26 cellular contexts compared by ENCODE assay signal in the genomic region with DNA sequence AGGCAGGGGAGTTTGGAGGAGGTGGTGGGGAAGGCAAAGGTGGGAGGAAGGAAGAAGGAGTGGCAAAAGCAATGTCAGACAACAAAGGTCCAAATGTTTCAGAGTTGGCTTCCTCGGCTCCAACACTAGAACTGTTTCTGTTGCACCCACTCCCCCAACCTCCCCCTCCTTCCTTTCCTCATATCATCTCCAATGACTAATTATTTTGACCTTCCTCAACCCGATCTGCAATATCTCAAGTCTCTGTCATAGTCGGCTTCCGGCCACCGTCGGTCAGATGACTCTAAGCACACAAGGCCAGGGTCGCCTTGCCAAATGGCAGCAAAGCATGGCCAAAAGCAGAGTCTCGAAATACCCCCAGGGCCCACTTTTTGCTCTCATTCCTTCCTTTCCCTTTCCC.
DNase-seq lines count a peak whose midpoint lies in the region; ATAC-seq and TF ChIP-seq lines count a peak whose summit lies in the region.
"Had no signal": no experiment of that assay in that cellular context is flagged by ENCODE, and none has a peak within 500 bp of the region (broad histone marks: within the 10 kb centered on the region; RNA-seq: fewer than 3 reads in every experiment).

No MANE protein-coding gene starts in this region.

- H3K4me3 Mint-ChIP-seq in H9, result no peak overlapping the region
- H3K4me3 Mint-ChIP-seq: activated naive CD8-positive, alpha-beta T cell treated with anti-CD3 and anti-CD28 coated beads, Interleukin-2, amount 50 U/mL, for 24 hours; CD8-positive, alpha-beta memory T cell; endodermal cell; neural crest cell; stimulated activated memory B cell treated with anti-CD40 and anti-IgM and Interleukin-4, amounts not matched to agents 10 μg/mL and 1 μg/mL and 100 μg/mL, for 72 hours; T-helper 1 cell treated with Interleukin-12 subunit alpha and Interleukin-12 subunit beta and Interleukin-4 antibody, amounts not matched to agents 30 μg/mL and 1 μg/mL, for 36 hours had no signal

- no peak overlapping the region for H3K4me2 ChIP-seq in H9 (ENCODE audit: insufficient read depth, insufficient read length, low read length)
- H3K4me2 ChIP-seq: KMS-11 had no signal

- H2AFZ ChIP-seq in H9 (ENCODE audit: low read length), result no peak overlapping the region

- peak; percentile 2 for DNase-seq in NOMO-1 treated with DMSO at 0.1 percent for 48 hours (lab: John Stamatoyannopoulos, UW; ENCODE audit: unreplicated experiment)
- no peak for DNase-seq in NOMO-1 (lab: John Stamatoyannopoulos, UW; ENCODE audit: unreplicated experiment in 2 of 2)
- peak; percentile 32 for DNase-seq in amniotic epithelial cell (ENCODE audit: low read depth)
- peak; percentile 68 for DNase-seq in left kidney (ENCODE audit: low read depth, low spot score)
- DNase-seq in aorta, result peak in 1 of 2 donors; percentile 72
- DNase-seq in NK-92 treated with Interleukin-12 subunit alpha and Interleukin-12 subunit beta, amount 100 ng/mL, for 24 hours (lab: John Stamatoyannopoulos, UW), result no peak
- DNase-seq in effector memory CD4-positive, alpha-beta T cell, result no peak
- no peak for DNase-seq in H9
- DNase-seq: 8988T; activated CD8-positive, alpha-beta memory T cell treated with anti-CD3 and anti-CD28 coated beads, Interleukin-2, amount 50 U/mL, for 48 hours; activated naive CD8-positive, alpha-beta T cell treated with anti-CD3 and anti-CD28 coated beads, Interleukin-2, amount 50 U/mL, for 24 hours; AML-193; CD8-positive, alpha-beta memory T cell; DMS79; endodermal cell; NCI-H187; NCI-H2227 treated with DMSO at 0.1 percent for 48 hours; NCI-H82; small intestine had no signal

- no peak overlapping the region for H2BK120ac ChIP-seq in H9 (ENCODE audit: low read depth, low read length, poor library complexity, severe bottlenecking)

- no peak overlapping the region for H3T11ph ChIP-seq in H9 (ENCODE audit: low read length)

- no peaks in the 10 kb centered on the region for H4K20me1 ChIP-seq in H9 (ENCODE audit: control insufficient read depth, insufficient read depth, insufficient read length)

- H3K36me3 ChIP-seq in aorta (ENCODE audit: control insufficient read depth in 1 of 2, insufficient read depth in 2 of 2, low read length in 1 of 2), result no peaks in the 10 kb centered on the region
- H3K36me3 ChIP-seq in effector memory CD4-positive, alpha-beta T cell (ENCODE audit: control insufficient read depth, insufficient read depth, low read length), result no peaks in the 10 kb centered on the region
- H3K36me3 ChIP-seq: prostate gland had no signal

- no peak overlapping the region for H3K18ac ChIP-seq in H9 (ENCODE audit: insufficient read length, low read depth, low read length)

- H3K56ac ChIP-seq in H9 (ENCODE audit: insufficient read length, low read depth, low read length), result no peak overlapping the region

- no peak overlapping the region for H4K8ac ChIP-seq in H9 (replicated peaks; ENCODE audit: insufficient read length, low read depth, low read length)

- H2BK20ac ChIP-seq in H9 (ENCODE audit: low read depth, low read length, poor library complexity, severe bottlenecking), result no peak overlapping the region

- H3K27me3 ChIP-seq in aorta (ENCODE audit: control insufficient read depth in 1 of 2, insufficient read depth in 2 of 2, low read length in 1 of 2) (no peaks in the 10 kb centered on the region), H9 (ENCODE audit: insufficient read depth, low read length) (no peaks in the 10 kb centered on the region)
- H3K27me3 ChIP-seq in effector memory CD4-positive, alpha-beta T cell (replicated peaks; ENCODE audit: control insufficient read depth, insufficient read depth, low read length, poor library complexity, severe bottlenecking), result no peaks in the 10 kb centered on the region

- TF ChIP-seq CTCF in H9 (conservative IDR thresholded peaks at IDR 0.05), result no peak

- no peak overlapping the region for H3K27ac Mint-ChIP-seq in H9
- H3K27ac Mint-ChIP-seq: activated naive CD8-positive, alpha-beta T cell treated with anti-CD3 and anti-CD28 coated beads, Interleukin-2, amount 50 U/mL, for 24 hours; CD8-positive, alpha-beta memory T cell; endodermal cell; stimulated activated memory B cell treated with anti-CD40 and anti-IgM and Interleukin-4, amounts not matched to agents 10 μg/mL and 1 μg/mL and 100 μg/mL, for 72 hours; T-helper 1 cell treated with Interleukin-12 subunit alpha and Interleukin-12 subunit beta and Interleukin-4 antibody, amounts not matched to agents 30 μg/mL and 1 μg/mL, for 36 hours had no signal

- H3K14ac ChIP-seq in H9 (ENCODE audit: insufficient read depth, low read length), result no peak overlapping the region

- peaks cover 0 to 6% of the 10 kb centered on the region in 2 experiments; a peak in 1 of 4 replicates for H3K4me1 Mint-ChIP-seq in H9
- H3K4me1 Mint-ChIP-seq: CD8-positive, alpha-beta memory T cell; endodermal cell had no signal

- H3K9me3 Mint-ChIP-seq in H9, result no peaks in the 10 kb centered on the region
- H3K9me3 Mint-ChIP-seq: endodermal cell, neural crest cell had no signal

- H3K79me1 ChIP-seq in H9 (ENCODE audit: insufficient read depth, low read depth, low read length, poor library complexity, severe bottlenecking), result no peaks in the 10 kb centered on the region

- H3K23me2 ChIP-seq in H9 (ENCODE audit: insufficient read length, low read depth, low read length, poor library complexity, severe bottlenecking), result no peaks in the 10 kb centered on the region

- H2AK5ac ChIP-seq in H9 (ENCODE audit: insufficient read length, low read length), result no peak overlapping the region

- no peak overlapping the region for H2BK15ac ChIP-seq in H9 (ENCODE audit: low read depth, low read length)

- H3K9ac ChIP-seq in H9 (ENCODE audit: extremely low read depth, insufficient read length, low read length), result no peak overlapping the region
- H3K9ac ChIP-seq: KMS-11 had no signal

- intact Hi-C loops in aorta (cut with DNase I), result loop anchor here in 1 of 2 donors (10.0 kb wide), 1 partner anchor 84 kb away; no protein-coding TSS in a partner anchor

- H3K4me1 ChIP-seq in aorta (ENCODE audit: control insufficient read depth in 1 of 2, insufficient read depth in 2 of 2, low read length in 2 of 2), result peaks cover 4 to 7% of the 10 kb centered on the region in 2 donors
- no peaks in the 10 kb centered on the region for H3K4me1 ChIP-seq in effector memory CD4-positive, alpha-beta T cell (ENCODE audit: control insufficient read depth, insufficient read depth, low read length, poor library complexity, severe bottlenecking)
- H3K4me1 ChIP-seq in H9 (ENCODE audit: insufficient read depth, low read length), result no peaks in the 10 kb centered on the region
- H3K4me1 ChIP-seq: prostate gland had no signal

- H3K36me3 Mint-ChIP-seq in H9 (ENCODE audit: insufficient read depth in 1 of 3, low read depth in 3 of 3), result no peaks in the 10 kb centered on the region
- H3K36me3 Mint-ChIP-seq: CD8-positive, alpha-beta memory T cell; stimulated activated memory B cell treated with anti-CD40 and anti-IgM and Interleukin-4, amounts not matched to agents 10 μg/mL and 1 μg/mL and 100 μg/mL, for 72 hours had no signal

- H3K79me2 ChIP-seq in H9 (ENCODE audit: insufficient read depth, low read length), result no peaks in the 10 kb centered on the region

- H4K91ac ChIP-seq in H9 (ENCODE audit: insufficient read length, low read depth, low read length), result no peak overlapping the region

- peak; percentile 40 for ATAC-seq in aorta (ENCODE audit: low FRiP score)
- ATAC-seq: activated naive CD8-positive, alpha-beta T cell treated with anti-CD3 and anti-CD28 coated beads, Interleukin-2, amount 50 U/mL, for 24 hours; left lobe of liver; stimulated activated memory B cell treated with anti-CD40 and anti-IgM and Interleukin-4, amounts not matched to agents 10 μg/mL and 1 μg/mL and 100 μg/mL, for 72 hours had no signal

- H3K4me3 ChIP-seq in aorta (ENCODE audit: low read length in 2 of 2), result no peak overlapping the region
- H3K4me3 ChIP-seq in effector memory CD4-positive, alpha-beta T cell (ENCODE audit: insufficient read depth, low read depth, low read length, poor library complexity, severe bottlenecking), result no peak overlapping the region
- H3K4me3 ChIP-seq: coronary artery, prostate gland had no signal

- H3K23ac ChIP-seq in H9 (ENCODE audit: insufficient read length, low read depth, low read length), result no peak overlapping the region

- no peaks in the 10 kb centered on the region for H3K9me3 ChIP-seq in aorta (ENCODE audit: control insufficient read depth, low read length)
- no peaks in the 10 kb centered on the region for H3K9me3 ChIP-seq in effector memory CD4-positive, alpha-beta T cell (ENCODE audit: control insufficient read depth, low read length)
- no peaks in the 10 kb centered on the region for H3K9me3 ChIP-seq in H9 (ENCODE audit: control insufficient read depth, low read depth, low read length)
- H3K9me3 ChIP-seq: prostate gland had no signal

- H3K27ac ChIP-seq in aorta (ENCODE audit: low read depth in 1 of 2, low read length in 2 of 2), result no peak overlapping the region
- no peak overlapping the region for H3K27ac ChIP-seq in effector memory CD4-positive, alpha-beta T cell (ENCODE audit: insufficient read depth, low read length, poor library complexity, severe bottlenecking)
- no peak overlapping the region for H3K27ac ChIP-seq in H9 (ENCODE audit: insufficient read length, low read depth, low read length)
- H3K27ac ChIP-seq: coronary artery, KMS-11, prostate gland had no signal

- H3K27me3 Mint-ChIP-seq in H9 (ENCODE audit: low read depth), result peaks cover 10% of the 10 kb centered on the region
- H3K27me3 Mint-ChIP-seq: activated naive CD8-positive, alpha-beta T cell treated with anti-CD3 and anti-CD28 coated beads, Interleukin-2, amount 50 U/mL, for 24 hours; CD8-positive, alpha-beta memory T cell; stimulated activated memory B cell treated with anti-CD40 and anti-IgM and Interleukin-4, amounts not matched to agents 10 μg/mL and 1 μg/mL and 100 μg/mL, for 72 hours had no signal

- no peak overlapping the region for H3K4ac ChIP-seq in H9 (ENCODE audit: low read depth, low read length)

- H2BK5ac ChIP-seq in H9 (ENCODE audit: insufficient read length, low read length), result no peak overlapping the region

- no peak overlapping the region for H2BK12ac ChIP-seq in H9 (ENCODE audit: insufficient read length, low read depth, low read length)

- no peak overlapping the region for H4K5ac ChIP-seq in H9 (ENCODE audit: insufficient read length, low read depth, low read length)

- 30 to 34% methylated on average over 8 of the region's 8 CpGs for WGBS in aorta, 2 donors
- 100% methylated on average over 1 of the region's 8 CpGs for WGBS in H9 (ENCODE audit: extremely low coverage, insufficient read length, low lambda C conversion rate)

Comparison
In these comparisons a context has a peak if more than half of its experiments do, and no peak if none do; other contexts are left out.
1. DNase-seq: peak in NOMO-1 treated with DMSO at 0.1 percent for 48 hours (single experiment), amniotic epithelial cell (single experiment) and left kidney (single experiment); none in NOMO-1 (0 of 2), NK-92 treated with Interleukin-12 subunit alpha and Interleukin-12 subunit beta, amount 100 ng/mL, for 24 hours (single experiment), effector memory CD4-positive, alpha-beta T cell (0 of 3) and H9 (single experiment).